ENCODE assay signal across 12 cellular contexts in genomic region chr14:99412122-99413061, GRCh38.
DNase-seq lines count a peak whose midpoint lies in the region; ATAC-seq, FAIRE-seq and TF ChIP-seq lines count a peak whose summit lies in the region.
"Had no signal": no experiment of that assay in that cellular context is flagged by ENCODE, and none has a peak within 500 bp of the region (broad histone marks: within the 10 kb centered on the region; RNA-seq: fewer than 3 reads in every experiment).

No MANE protein-coding gene starts in this region.

- BruUV-seq in GM12878 (replicated peaks; lab: Mats Ljungman, UMichigan) (no TSS peak), HepG2 (replicated peaks; lab: Mats Ljungman, UMichigan) (no TSS peak)

- H3K4me1 ChIP-seq in GM12878 (ENCODE audit: control insufficient read depth, insufficient read depth, low read length): peaks cover 5% of the 10 kb centered on the region; the same call in 1 of the 2 replicates
- peaks cover 4% of the 10 kb centered on the region; the same call in 1 of the 2 replicates for H3K4me1 ChIP-seq in HepG2 (ENCODE audit: insufficient read depth, low read length)

- DNase-seq in stimulated activated CD4-positive, alpha-beta T cell treated with anti-CD3 and anti-CD28 coated beads, Interleukin-15, amount 100 ng/mL, for 24 hours: peak; percentile 62
- DNase-seq in stimulated activated CD4-positive, alpha-beta T cell treated with anti-CD3 and anti-CD28 coated beads, Interleukin-4, amount 100 ng/mL, for 1 hour: no peak
- DNase-seq in GM12878 (ENCODE audit: low read depth, low spot score): no peak
- peak; percentile 59 for DNase-seq in left kidney (ENCODE audit: low read depth, low spot score)
- no peak for DNase-seq in DMS114 treated with DMSO at 0.1 percent for 48 hours (lab: John Stamatoyannopoulos, UW; ENCODE audit: unreplicated experiment)
- DNase-seq in HepG2 (ENCODE audit: low spot score): no peak
- no peak for DNase-seq in GM13977 (ENCODE audit: low spot score)
- DNase-seq: activated CD4-positive, CD25-positive, alpha-beta regulatory T cell treated with anti-CD3 and anti-CD28 coated beads, Interleukin-2, amount 50 U/mL, for 72 hours; MV-4-11; NCI-H526 had no signal

- intact Hi-C loops in GM12878 (cut with micrococcal nuclease; ENCODE audit: unreplicated experiment): no loop called here
- intact Hi-C loops in HepG2 (cut with micrococcal nuclease; ENCODE audit: unreplicated experiment): no loop called here

- in situ Hi-C loops in GM12878 (cut with MboI) (no loop called here), HepG2 (cut with HindIII; ENCODE audit: extremely low pct_ligation_motif_present, low pct_unique_long_range_greater_than_20kb) (no loop called here), GM13977 (cut with MboI; ENCODE audit: low pct_unique_long_range_greater_than_20kb, low sequenced_read_pairs, unreplicated experiment) (no loop called here)

- RAD21 ChIA-PET in GM12878 (lab: Charles Lee; ENCODE audit: unreplicated experiment): interaction anchor here (1.1 to 1.5 kb wide), 2 partner anchors 24 to 92 kb away, joined by 3 read pairs; no protein-coding TSS in a partner anchor

- no peak for TF ChIP-seq EP300 in GM12878 (IDR thresholded peaks at IDR 0.05; ENCODE audit: borderline replicate concordance in 1 of 2, control insufficient read depth in 1 of 2, low read depth in 2 of 2, low read length in 2 of 2)
- TF ChIP-seq EP300 in HepG2 (IDR thresholded peaks at IDR 0.05; ENCODE audit: low read depth in 2 of 2, low read length in 2 of 2): no peak
- no peak for TF ChIP-seq EP300 in HepG2 (CRISPR knock-in tag; IDR thresholded peaks at IDR 0.05; ENCODE audit: borderline replicate concordance)

- H3K36me3 ChIP-seq in GM12878 (ENCODE audit: control insufficient read depth in 2 of 2, insufficient read depth in 2 of 2, low read length in 1 of 2): peaks cover 0 to 12% of the 10 kb centered on the region in 2 experiments; a peak in 3 of 4 replicates
- H3K36me3 ChIP-seq in HepG2 (replicated peaks in 1 of 2; ENCODE audit: control insufficient read depth in 1 of 2, insufficient read depth in 2 of 2, low read length in 2 of 2): peaks cover 10 to 28% of the 10 kb centered on the region in 2 experiments; a peak in 4 of 5 replicates

- no peak for TF ChIP-seq CTCF in GM12878 (IDR thresholded peaks at IDR 0.05 in 2 of 3, conservative IDR thresholded peaks at IDR 0.05 in 1 of 3; ENCODE audit: control insufficient read depth in 2 of 3, extremely low read depth in 1 of 3, insufficient read depth in 1 of 3, low read depth in 3 of 3, low read length in 3 of 3)
- TF ChIP-seq CTCF in HepG2 (CRISPR knock-in tag; IDR thresholded peaks at IDR 0.05): no peak
- TF ChIP-seq CTCF in GM13977 (IDR thresholded peaks at IDR 0.05; ENCODE audit: extremely low read depth, insufficient read depth, missing control alignments): no peak

- H3K9ac ChIP-seq in GM12878 (ENCODE audit: control insufficient read depth, insufficient read depth, low read length): no peak overlapping the region
- no peak overlapping the region for H3K9ac ChIP-seq in HepG2 (ENCODE audit: insufficient read depth, low read depth, low read length)

- H3K4me2 ChIP-seq in GM12878 (ENCODE audit: control insufficient read depth, insufficient read depth) (no peak overlapping the region), HepG2 (ENCODE audit: low read depth, low read length) (no peak overlapping the region)

- TF ChIP-seq RAD21 in GM12878 (IDR thresholded peaks at IDR 0.05; ENCODE audit: insufficient read depth, low read depth, low read length): no peak
- no peak for TF ChIP-seq RAD21 in HepG2 (CRISPR knock-in tag; IDR thresholded peaks at IDR 0.05)

- POLR2A ChIA-PET in GM12878 (lab: Charles Lee) (no interaction called here), HepG2 (lab: Yijun Ruan, JAX) (no interaction called here)

- CTCF ChIA-PET in GM12878 (lab: Yijun Ruan, JAX) (interaction anchor here (1.2 to 10.1 kb wide), 3 partner anchors 11 to 93 kb away, joined by 3 to 233 read pairs (median 3); no protein-coding TSS in a partner anchor), HepG2 (lab: Yijun Ruan, JAX; ENCODE audit: low intra/inter-chr PET ratio, low total read pairs) (no interaction called here)

- H3K27me3 ChIP-seq in GM12878 (replicated peaks in 1 of 2; ENCODE audit: control insufficient read depth in 2 of 2, insufficient read depth in 2 of 2, low read length in 1 of 2): no peaks in the 10 kb centered on the region
- H3K27me3 ChIP-seq in HepG2 (ENCODE audit: control insufficient read depth in 1 of 2, insufficient read depth in 2 of 2, low read length in 2 of 2): no peaks in the 10 kb centered on the region

- H2AFZ ChIP-seq in GM12878 (ENCODE audit: control insufficient read depth, low read depth, low read length) (no peak overlapping the region), HepG2 (ENCODE audit: low read length) (no peak overlapping the region)

- no peaks in the 10 kb centered on the region for H4K20me1 ChIP-seq in GM12878 (ENCODE audit: control insufficient read depth, insufficient read depth)
- H4K20me1 ChIP-seq in HepG2 (ENCODE audit: insufficient read depth, low read length): no peaks in the 10 kb centered on the region

- 69% methylated on average over 17 of the region's 17 CpGs for WGBS in GM12878 (ENCODE audit: insufficient coverage, insufficient replicate concordance, low lambda C conversion rate, missing lambda C conversion rate)
- 97% methylated on average over 17 of the region's 17 CpGs for WGBS in HepG2 (ENCODE audit: low lambda C conversion rate)

- H3K9me3 ChIP-seq in GM12878 (replicated peaks; ENCODE audit: control insufficient read depth, insufficient read depth, low read length) (no peaks in the 10 kb centered on the region), HepG2 (ENCODE audit: low read length) (no peaks in the 10 kb centered on the region)

- peak; percentile 59 for ATAC-seq in GM12878
- ATAC-seq in GM19467 (IDR thresholded peaks at IDR 0.05; ENCODE audit: unreplicated experiment): no peak
- no peak for ATAC-seq in HepG2

- FAIRE-seq in GM12878 (lab: Jason Lieb, UNC): no peak
- FAIRE-seq in HepG2 (lab: Jason Lieb, UNC): no peak

- TF ChIP-seq POLR2A in GM12878 (IDR thresholded peaks at IDR 0.05; ENCODE audit: low read depth, low read length) (no peak), HepG2 (IDR thresholded peaks at IDR 0.05; ENCODE audit: insufficient read depth in 1 of 2, low read depth in 2 of 2, low read length in 2 of 2) (no peak)

- no peak overlapping the region for H3K27ac ChIP-seq in GM12878 (ENCODE audit: control insufficient read depth, insufficient read depth)
- H3K27ac ChIP-seq in HepG2 (ENCODE audit: extremely low read length, insufficient read depth, low read length): no peak overlapping the region

- H3K4me3 ChIP-seq in GM12878 (no peak overlapping the region), HepG2 (replicated peaks in 1 of 3; ENCODE audit: insufficient read depth in 1 of 3, low read depth in 2 of 3, low read length in 3 of 3) (no peak overlapping the region)
- H3K4me3 ChIP-seq: lung had no signal

- H3K79me2 ChIP-seq in GM12878 (ENCODE audit: control insufficient read depth, insufficient read depth, low read length) (no peaks in the 10 kb centered on the region), HepG2 (ENCODE audit: insufficient read depth, low read length) (no peaks in the 10 kb centered on the region)

- SMC1A ChIA-PET in GM12878 (lab: Charles Lee; ENCODE audit: uncharacterized antibody, unreplicated experiment): interaction anchor here (0.7 to 1.0 kb wide), 3 partner anchors 19 to 1864 kb away, joined by 3 read pairs; no protein-coding TSS in a partner anchor

TF ChIP-seq in GM12878, 131 proteins besides CTCF, POLR2A, EP300 and RAD21 (continues in another document):
- no peak for TF ChIP-seq WRNIP1 (IDR thresholded peaks at IDR 0.05; ENCODE audit: borderline replicate concordance, low read depth, low read length)
- no peak for TF ChIP-seq TBL1XR1 (IDR thresholded peaks at IDR 0.05; ENCODE audit: low read depth, low read length)
- TF ChIP-seq SKIL (IDR thresholded peaks at IDR 0.05; ENCODE audit: low read depth, poor library complexity, severe bottlenecking): no peak
- peak; percentile 12; the same call in 1 of the 2 replicates for TF ChIP-seq JUNB (IDR thresholded peaks at IDR 0.05)
- TF ChIP-seq RAD51 (IDR thresholded peaks at IDR 0.05): no peak

TF ChIP-seq in HepG2, 621 proteins besides CTCF, POLR2A, EP300 and RAD21:
- TF ChIP-seq ZBTB1 (CRISPR knock-in tag; IDR thresholded peaks at IDR 0.05; ENCODE audit: borderline replicate concordance): no peak
- no peak for TF ChIP-seq NCOA2 (CRISPR knock-in tag; IDR thresholded peaks at IDR 0.05)
- TF ChIP-seq HOXA3 (CRISPR knock-in tag; IDR thresholded peaks at IDR 0.05): no peak

Comparison
In these comparisons a context has a peak if more than half of its experiments do, and no peak if none do; other contexts are left out.
1. DNase-seq: peak in stimulated activated CD4-positive, alpha-beta T cell treated with anti-CD3 and anti-CD28 coated beads, Interleukin-15, amount 100 ng/mL, for 24 hours (single experiment) and left kidney (single experiment); none in stimulated activated CD4-positive, alpha-beta T cell treated with anti-CD3 and anti-CD28 coated beads, Interleukin-4, amount 100 ng/mL, for 1 hour (single experiment), GM12878 (single experiment), DMS114 treated with DMSO at 0.1 percent for 48 hours (single experiment), HepG2 (single experiment) and GM13977 (single experiment).